In genomic region chr5:156846914-156847313, GRCh38 we compare ENCODE assay signal across 35 cellular contexts. TPM values are rescaled to one million over a fixed set of nuclear protein-coding genes. Genes with fewer than 3 reads are reported as not detected.
"Had no signal": no experiment of that assay in that cellular context is flagged by ENCODE, and none has a peak within 500 bp of the region (broad histone marks: within the 10 kb centered on the region; RNA-seq: fewer than 3 reads in every experiment).

No MANE protein-coding gene starts in this region.

- H3K9me3 Mint-ChIP-seq: neural crest cell had no signal

- H3K36me3 Mint-ChIP-seq: stimulated activated effector memory CD8-positive, alpha-beta T cell treated with anti-CD3 and anti-CD28 coated beads, Interleukin-12 subunit alpha, Interleukin-12 subunit beta, amount 100 ng/mL, for 72 hours had no signal

- H3K27ac Mint-ChIP-seq: progenitor cell of endocrine pancreas; stimulated activated effector memory CD8-positive, alpha-beta T cell treated with anti-CD3 and anti-CD28 coated beads, Interleukin-12 subunit alpha, Interleukin-12 subunit beta, amount 100 ng/mL, for 72 hours; stimulated activated naive B cell treated with anti-CD40 and anti-IgM and Interleukin-4, amounts not matched to agents 10 μg/mL and 1 μg/mL and 100 μg/mL, for 72 hours; stimulated activated naive CD8-positive, alpha-beta T cell treated with anti-CD3 and anti-CD28 coated beads, Interleukin-15, Interleukin-2, amounts not matched to agents 100 ng/mL and 50 ng/mL, for 24 hours had no signal

- H3K4me1 Mint-ChIP-seq: naive thymus-derived CD8-positive, alpha-beta T cell; nephron progenitor cell; neural crest cell; stimulated activated effector memory CD8-positive, alpha-beta T cell treated with anti-CD3 and anti-CD28 coated beads, Interleukin-12 subunit alpha, Interleukin-12 subunit beta, amount 100 ng/mL, for 72 hours; stimulated activated naive B cell treated with anti-CD40 and anti-IgM and Interleukin-4, amounts not matched to agents 10 μg/mL and 1 μg/mL and 100 μg/mL, for 72 hours had no signal

- FAIRE-seq: small intestine, urothelium cell line had no signal

- H3K9me3 ChIP-seq: neutrophil, right lobe of liver, thoracic aorta, thyroid gland, vagina had no signal

- H2AFZ ChIP-seq: parathyroid adenoma had no signal

- H3K4me3 Mint-ChIP-seq: naive thymus-derived CD8-positive, alpha-beta T cell; natural killer cell treated with Interleukin-12 subunit alpha and Interleukin-12 subunit beta and Interleukin-15 and Interleukin-18, amount 100 ng/mL, for 72 hours; nephron progenitor cell; neural crest cell; stimulated activated effector memory CD8-positive, alpha-beta T cell treated with anti-CD3 and anti-CD28 coated beads, Interleukin-12 subunit alpha, Interleukin-12 subunit beta, amount 100 ng/mL, for 72 hours; stimulated activated naive B cell treated with anti-CD40 and anti-IgM and Interleukin-4, amounts not matched to agents 10 μg/mL and 1 μg/mL and 100 μg/mL, for 72 hours; stimulated activated naive CD8-positive, alpha-beta T cell treated with anti-CD3 and anti-CD28 coated beads, Interleukin-15, Interleukin-2, amounts not matched to agents 100 ng/mL and 50 ng/mL, for 24 hours had no signal

- H3K4me3 ChIP-seq: ovary, psoas muscle, right lobe of liver, sigmoid colon, stomach, thoracic aorta, thyroid gland, tibial nerve, upper lobe of left lung, vagina had no signal

- H3K4me1 ChIP-seq: parathyroid adenoma, psoas muscle, right lobe of liver, sigmoid colon, stomach, thyroid gland, tibial nerve, upper lobe of left lung, vagina had no signal

- H3K79me2 ChIP-seq: parathyroid adenoma had no signal

- H3K27ac ChIP-seq: neutrophil, ovary, parathyroid adenoma, psoas muscle, right lobe of liver, sigmoid colon, stomach, thoracic aorta, thyroid gland, tibial nerve, upper lobe of left lung, vagina had no signal

- H3K36me3 ChIP-seq: neutrophil, ovary, right lobe of liver, sigmoid colon, stomach, thoracic aorta, thyroid gland, tibial nerve, upper lobe of left lung, vagina had no signal

- ATAC-seq: naive thymus-derived CD8-positive, alpha-beta T cell; natural killer cell treated with Interleukin-12 subunit alpha and Interleukin-12 subunit beta and Interleukin-15 and Interleukin-18, amount 100 ng/mL, for 72 hours; psoas muscle; right cardiac atrium; right lobe of liver; stimulated activated effector memory CD8-positive, alpha-beta T cell treated with anti-CD3 and anti-CD28 coated beads, Interleukin-12 subunit alpha, Interleukin-12 subunit beta, amount 100 ng/mL, for 72 hours; stimulated activated naive B cell treated with anti-CD40 and anti-IgM and Interleukin-4, amounts not matched to agents 10 μg/mL and 1 μg/mL and 100 μg/mL, for 72 hours had no signal

- DNase-seq: naive thymus-derived CD8-positive, alpha-beta T cell; nephron progenitor cell; nucleus accumbens; ovary; posterior cingulate gyrus; psoas muscle; right cardiac atrium; right lobe of liver; sigmoid colon; small intestine; stimulated activated CD4-positive, alpha-beta T cell treated with anti-CD3 and anti-CD28 coated beads, Interleukin-15, amount 100 ng/mL, for 24 hours; stimulated activated CD4-positive, alpha-beta T cell treated with anti-CD3 and anti-CD28 coated beads, Interleukin-2, amount 100 ng/mL, for 24 hours; stimulated activated CD4-positive, alpha-beta T cell treated with anti-CD3 and anti-CD28 coated beads, Interleukin-2, amount 100 ng/mL, for 48 hours; stimulated activated CD4-positive, alpha-beta T cell treated with anti-CD3 and anti-CD28 coated beads, Interleukin-4, amount 100 ng/mL, for 24 hours; stimulated activated naive B cell treated with anti-CD40 and anti-IgM and Interleukin-4, amounts not matched to agents 10 μg/mL and 1 μg/mL and 100 μg/mL, for 72 hours; stimulated activated naive CD4-positive, alpha-beta T cell treated with Interleukin-2 at 50 U/mL for 16 hours; stomach; thyroid gland; trophoblast cell; upper lobe of left lung had no signal

- H3K27me3 ChIP-seq: ovary, right lobe of liver, sigmoid colon, thyroid gland, tibial nerve, upper lobe of left lung, vagina had no signal

- H3K27me3 Mint-ChIP-seq: progenitor cell of endocrine pancreas had no signal

- H3K9ac ChIP-seq: parathyroid adenoma had no signal

RNA-seq across cellular contexts. Expression of gene PPP1R2B, which starts 3.2 kb away (rescaled TPM):
- total RNA-seq: neural crest cell, ovary, progenitor cell of endocrine pancreas, right cardiac atrium, right lobe of liver, sigmoid colon, skeletal muscle tissue, stomach, subcutaneous adipose tissue, temporal lobe, thoracic aorta, thyroid gland, tibial nerve, upper lobe of left lung, ureter, vagina had no signal
- polyA plus RNA-seq: ovary, right cardiac atrium, stomach had no signal
